1 cellular context compared by ENCODE assay signal in the genomic region with DNA sequence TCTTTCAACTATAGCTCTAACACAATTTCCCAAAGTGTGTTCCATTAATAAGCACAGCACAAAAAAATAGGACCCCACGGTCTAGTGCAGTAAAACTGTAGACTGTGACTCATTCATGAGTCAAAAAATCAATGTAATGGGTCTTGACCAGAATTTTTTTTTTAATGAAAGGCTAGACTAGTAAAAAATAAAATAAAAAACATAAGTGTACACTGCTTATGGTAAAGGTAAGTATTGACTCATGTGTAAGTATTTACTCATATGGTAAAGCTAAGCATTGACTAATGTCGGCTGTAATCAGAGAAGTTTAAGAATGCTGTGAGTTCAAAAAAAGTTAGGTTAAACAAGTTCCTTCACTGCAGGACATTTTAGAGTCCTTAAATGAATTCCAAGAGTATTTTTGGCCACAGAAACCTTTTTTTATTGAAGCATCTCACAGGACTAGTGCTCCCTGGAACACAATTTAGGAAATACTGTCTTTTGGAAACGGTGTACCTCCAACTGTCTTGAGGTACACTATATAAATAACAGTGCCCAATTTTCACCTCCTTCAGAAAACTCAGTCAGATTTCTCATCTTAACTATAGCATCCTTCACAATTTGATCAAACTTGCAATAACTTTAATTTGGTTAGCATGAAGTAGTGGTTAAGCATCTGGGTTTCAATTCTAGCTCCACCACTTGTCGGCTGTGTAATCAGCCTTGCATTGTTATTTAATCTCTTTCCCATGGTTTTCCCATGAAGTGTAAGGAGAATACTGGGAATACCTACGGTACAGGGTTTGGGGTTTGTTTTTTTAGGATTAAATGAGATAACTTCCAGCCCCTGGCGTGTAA.
TF ChIP-seq lines count a peak whose summit lies in the region.

No MANE protein-coding gene starts in this region.

TF ChIP-seq in HCT116, 20 proteins besides CTCF, POLR2A, EP300 and RAD21 (continued from another document):
- no peak for TF ChIP-seq ZBTB33 (IDR thresholded peaks at IDR 0.05; ENCODE audit: extremely low read depth, insufficient replicate concordance, low read length)
